24 cellular contexts compared by ENCODE assay signal in genomic region chr3:194162070-194162678, GRCh38.
"Had no signal": no experiment of that assay in that cellular context is flagged by ENCODE, and none has a peak within 500 bp of the region (broad histone marks: within the 10 kb centered on the region; RNA-seq: fewer than 3 reads in every experiment).

No MANE protein-coding gene starts in this region.

- H3K4me3 ChIP-seq: adrenal gland, ascending aorta, esophagus squamous epithelium, gastrocnemius medialis, spleen, thoracic aorta had no signal

- H3K9me3 ChIP-seq: adrenal gland, ascending aorta, esophagus squamous epithelium, gastrocnemius medialis, spleen, thoracic aorta had no signal

- H3K4me1 Mint-ChIP-seq: activated B cell treated with CpG ODN at 0.5 μM for 24 hours; activated CD4-positive, alpha-beta T cell treated with anti-CD3 and anti-CD28 coated beads for 36 hours; activated T-helper 17 cell treated with anti-CD3 and anti-CD28 coated beads, Interleukin-2, amount 50 U/mL, for 72 hours; central memory CD8-positive, alpha-beta T cell had no signal

- H3K27ac ChIP-seq: adrenal gland, ascending aorta, brain microvascular endothelial cell, gastrocnemius medialis, spleen, thoracic aorta had no signal

- H3K4me1 ChIP-seq: ascending aorta had no signal

- H3K27me3 ChIP-seq: adrenal gland, ascending aorta, gastrocnemius medialis had no signal

- ATAC-seq: activated CD4-positive, alpha-beta T cell treated with anti-CD3 and anti-CD28 coated beads for 36 hours; activated T-helper 17 cell treated with anti-CD3 and anti-CD28 coated beads, Interleukin-2, amount 50 U/mL, for 72 hours; gastrocnemius medialis had no signal

- H3K4me3 Mint-ChIP-seq: activated B cell treated with CpG ODN at 0.5 μM for 24 hours; activated CD4-positive, alpha-beta T cell treated with anti-CD3 and anti-CD28 coated beads for 36 hours; activated naive CD8-positive, alpha-beta T cell; activated T-cell treated with anti-CD3 and anti-CD28 coated beads, Interleukin-2, amount 50 U/mL, for 24 hours; activated T-helper 17 cell treated with anti-CD3 and anti-CD28 coated beads, Interleukin-2, amount 50 U/mL, for 72 hours; central memory CD8-positive, alpha-beta T cell had no signal

- H3K36me3 Mint-ChIP-seq: activated naive CD8-positive, alpha-beta T cell had no signal

- H3K27ac Mint-ChIP-seq: activated B cell treated with CpG ODN at 0.5 μM for 24 hours; activated CD4-positive, alpha-beta T cell treated with anti-CD3 and anti-CD28 coated beads for 36 hours; activated naive CD8-positive, alpha-beta T cell; activated T-cell treated with anti-CD3 and anti-CD28 coated beads, Interleukin-2, amount 50 U/mL, for 24 hours; activated T-helper 17 cell treated with anti-CD3 and anti-CD28 coated beads, Interleukin-2, amount 50 U/mL, for 72 hours had no signal

- H3K36me3 ChIP-seq: adrenal gland, ascending aorta, brain microvascular endothelial cell, esophagus squamous epithelium, gastrocnemius medialis, spleen, thoracic aorta had no signal

- H3K9me3 Mint-ChIP-seq: activated B cell treated with CpG ODN at 0.5 μM for 24 hours; activated T-cell treated with anti-CD3 and anti-CD28 coated beads, Interleukin-2, amount 50 U/mL, for 24 hours; activated T-helper 17 cell treated with anti-CD3 and anti-CD28 coated beads, Interleukin-2, amount 50 U/mL, for 72 hours; central memory CD8-positive, alpha-beta T cell; nephron progenitor cell had no signal

- DNase-seq: activated B cell treated with CpG ODN at 0.5 μM for 24 hours; activated CD4-positive, alpha-beta T cell treated with anti-CD3 and anti-CD28 coated beads for 36 hours; activated CD4-positive, alpha-beta T cell treated with anti-CD3 and anti-CD28 coated beads, Interleukin-2, amount 50 U/mL, for 4 hours; activated CD8-positive, alpha-beta memory T cell treated with anti-CD3 and anti-CD28 coated beads for 24 hours; activated CD8-positive, alpha-beta memory T cell treated with anti-CD3 and anti-CD28 coated beads, Interleukin-2, amount 50 U/mL, for 4 hours; activated naive CD4-positive, alpha-beta T cell; activated T-cell treated with anti-CD3 and anti-CD28 coated beads, Interleukin-2, amount 50 U/mL, for 24 hours; adrenal gland; brain microvascular endothelial cell; esophagus squamous epithelium; gastrocnemius medialis; hypothalamus; nephron progenitor cell; nucleus accumbens; retina; spleen; stimulated activated CD4-positive, alpha-beta T cell treated with anti-CD3 and anti-CD28 coated beads, Interleukin-4, amount 100 ng/mL, for 1 hour; stimulated activated naive CD4-positive, alpha-beta T cell; T1000 had no signal
